Comparison of ENCODE assay signal across 28 cellular contexts in genomic region chr2:62110415-62111025, GRCh38.
"Had no signal": no experiment of that assay in that cellular context is flagged by ENCODE, and none has a peak within 500 bp of the region (broad histone marks: within the 10 kb centered on the region; RNA-seq: fewer than 3 reads in every experiment).

No MANE protein-coding gene starts in this region.

- H3K4me1 ChIP-seq: ascending aorta, upper lobe of right lung had no signal

- H3K4me3 Mint-ChIP-seq: activated naive CD8-positive, alpha-beta T cell; activated T-cell treated with anti-CD3 and anti-CD28 coated beads, Interleukin-2, amount 50 U/mL, for 4 hours; naive thymus-derived CD8-positive, alpha-beta T cell; T-cell had no signal

- H3K36me3 ChIP-seq: adrenal gland, ascending aorta, brain microvascular endothelial cell, spleen, thoracic aorta, upper lobe of right lung, WERI-Rb-1 had no signal

- FAIRE-seq: endothelial cell of umbilical vein, frontal cortex, TTC549 had no signal

- H3K27ac Mint-ChIP-seq: activated naive CD8-positive, alpha-beta T cell; activated T-helper 2 cell treated with anti-CD3 and anti-CD28 coated beads, Interferon-gamma antibody, Interleukin-2, Interleukin-4, amounts not matched to agents 10 μg/mL and 5 μg/mL and 100 μg/mL, durations not matched to agents 14 hours and 24 hours and 36 hours; naive thymus-derived CD8-positive, alpha-beta T cell; progenitor cell of endocrine pancreas; T-cell had no signal

- DNase-seq: activated CD4-positive, alpha-beta T cell treated with anti-CD3 and anti-CD28 coated beads for 1 hour; activated CD4-positive, alpha-beta T cell treated with anti-CD3 and anti-CD28 coated beads, Interleukin-2, amount 50 U/mL, for 1 hour; activated naive CD4-positive, alpha-beta T cell; activated T-cell treated with anti-CD3 and anti-CD28 coated beads, Interleukin-2, amount 50 U/mL, for 4 hours; adrenal gland; brain microvascular endothelial cell; caudate nucleus; dermis blood vessel endothelial cell; effector memory CD4-positive, alpha-beta T cell; glutamatergic neuron; hippocampal formation; naive thymus-derived CD8-positive, alpha-beta T cell; retina; spleen; stimulated activated CD4-positive, alpha-beta T cell treated with anti-CD3 and anti-CD28 coated beads, Interleukin-4, amount 100 ng/mL, for 24 hours; stimulated activated naive CD4-positive, alpha-beta T cell treated with Interleukin-2 at 50 U/mL for 16 hours; T-cell; upper lobe of right lung; WERI-Rb-1 had no signal

- H3K9me3 Mint-ChIP-seq: activated T-cell treated with anti-CD3 and anti-CD28 coated beads, Interleukin-2, amount 50 U/mL, for 4 hours; activated T-helper 2 cell treated with anti-CD3 and anti-CD28 coated beads, Interferon-gamma antibody, Interleukin-2, Interleukin-4, amounts not matched to agents 10 μg/mL and 5 μg/mL and 100 μg/mL, durations not matched to agents 14 hours and 24 hours and 36 hours; naive thymus-derived CD8-positive, alpha-beta T cell; T-cell had no signal

- H3K9me3 ChIP-seq: adrenal gland, ascending aorta, spleen, thoracic aorta, upper lobe of right lung had no signal

- H3K36me3 Mint-ChIP-seq: activated naive CD8-positive, alpha-beta T cell had no signal

- H3K27ac ChIP-seq: adrenal gland, brain microvascular endothelial cell, spleen, upper lobe of right lung, WERI-Rb-1 had no signal

- H3K27me3 ChIP-seq: adrenal gland, ascending aorta, brain microvascular endothelial cell, spleen, upper lobe of right lung had no signal

- H3K27me3 Mint-ChIP-seq: activated naive CD8-positive, alpha-beta T cell; naive thymus-derived CD8-positive, alpha-beta T cell; progenitor cell of endocrine pancreas; T-cell had no signal

- ATAC-seq: activated T-cell treated with anti-CD3 and anti-CD28 coated beads, Interleukin-2, amount 50 U/mL, for 4 hours; esophagus mucosa; naive thymus-derived CD8-positive, alpha-beta T cell; T-cell; upper lobe of right lung had no signal

- H3K4me3 ChIP-seq: adrenal gland, ascending aorta, spleen, thoracic aorta, upper lobe of right lung had no signal
